In the genomic region with DNA sequence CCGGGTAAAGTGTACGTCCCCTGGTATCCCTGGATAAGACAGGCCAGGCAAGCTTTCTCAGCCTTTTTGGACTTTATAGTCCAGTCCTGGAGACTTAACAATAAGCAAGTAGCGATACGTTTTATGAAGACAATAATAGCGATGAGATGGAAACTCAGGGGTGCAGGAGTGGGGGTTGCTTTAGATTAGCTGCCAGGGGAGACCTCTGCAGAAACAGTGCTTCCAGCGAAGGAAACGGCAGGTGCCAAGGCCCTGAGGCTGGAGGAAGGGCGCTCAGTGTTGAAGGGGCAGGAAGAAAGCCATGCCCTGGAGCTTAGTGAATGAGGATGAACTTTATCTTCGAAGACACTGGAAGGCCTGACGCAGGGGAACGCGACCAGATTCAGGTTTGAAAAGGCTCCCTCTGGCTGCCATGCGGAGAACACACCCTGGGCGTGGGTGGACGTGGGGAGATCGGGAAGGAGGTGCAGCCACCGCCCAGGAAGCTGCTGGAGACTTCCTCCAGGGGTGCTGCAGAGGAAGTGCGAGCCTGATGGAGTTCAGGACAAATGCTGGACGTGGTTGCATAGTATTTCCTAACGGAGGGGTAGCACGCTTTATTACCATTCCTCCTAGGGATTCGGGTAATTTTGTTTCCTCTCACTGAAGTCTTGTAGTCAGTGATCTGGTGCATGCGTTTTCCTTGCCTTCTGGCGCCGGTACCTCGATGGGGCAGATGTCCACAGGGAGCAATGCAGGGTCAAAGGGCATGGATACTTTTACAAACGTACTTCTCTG, we compare ENCODE assay signal across 8 cellular contexts. TPM values are rescaled to one million over a fixed set of nuclear protein-coding genes. Genes with fewer than 3 reads are reported as not detected.
A peak's percentile ranks its signal among the peaks of the same experiment; 100 is the strongest.
DNase-seq lines count a peak whose midpoint lies in the region; ATAC-seq, FAIRE-seq and TF ChIP-seq lines count a peak whose summit lies in the region.

No MANE protein-coding gene starts in this region.

- H3K36me3 ChIP-seq in iPS DF 6.9 (ENCODE audit: control insufficient read depth, insufficient read depth, low read length) (0 out of 2 replicates have a peak, but pooled peaks cover 2% of the 10 kb centered on the region), skeletal muscle tissue (ENCODE audit: control insufficient read depth in 3 of 3, insufficient read depth in 3 of 3, low read length in 3 of 3) (peaks cover 0 to 2% (median 0%) of the 10 kb centered on the region in 3 donors)

- TF ChIP-seq CTCF in astrocyte of the cerebellum (IDR thresholded peaks at IDR 0.05; ENCODE audit: low read depth, low read length, missing control alignments) = peak; percentile 87

- H3K4me1 ChIP-seq in iPS DF 6.9 (ENCODE audit: control insufficient read depth, insufficient read depth, low read length) (peaks cover 2% of the 10 kb centered on the region; the same call in 1 of the 2 replicates), skeletal muscle tissue (ENCODE audit: control insufficient read depth in 3 of 3, insufficient read depth in 3 of 3, low read length in 3 of 3) (peaks cover 23 to 25% (median 24%) of the 10 kb centered on the region in 3 donors)

- peak overlapping the region; percentile 72 to 85 (median 83) for H3K9ac ChIP-seq in skeletal muscle tissue (ENCODE audit: low read depth in 1 of 3, low read length in 3 of 3)

- DNase-seq in GM12892 (ENCODE audit: insufficient read length) (no peak), RPMI8226 (peak; percentile 88), astrocyte of the cerebellum (ENCODE audit: low read depth) (peak; percentile 53), iPS DF 6.9 (ENCODE audit: low read depth, low spot score) (peak; percentile 89), T1000 (lab: John Stamatoyannopoulos, UW) (no peak), HUDEP-2 (lab: John Stamatoyannopoulos, UW; ENCODE audit: unreplicated experiment in 76 of 76) (no peak)

- FAIRE-seq in GM12892 (lab: Jason Lieb, UNC) = peak; percentile 82

- peak; percentile 58; the same call in 1 of the 2 replicates for TF ChIP-seq POLR2A in GM12892 (IDR thresholded peaks at IDR 0.05; ENCODE audit: low read depth, low read length)

- H3K27ac ChIP-seq in iPS DF 6.9 (ENCODE audit: low read length) (no peak overlapping the region), skeletal muscle tissue (ENCODE audit: low read depth, low read length) (peak overlapping the region; percentile 88)

- no CpG with 5 or more reads among the region's 27 CpGs for WGBS in iPS DF 6.9 (ENCODE audit: insufficient coverage, insufficient read length)

- H3K4me3 ChIP-seq in astrocyte of the cerebellum (ENCODE audit: low read depth, low read length) (peak overlapping the region; percentile 47), iPS DF 6.9 (ENCODE audit: low read length) (peak overlapping the region; percentile 19; the same call in 1 of the 2 replicates), skeletal muscle tissue (ENCODE audit: low read length in 3 of 3) (peak overlapping the region; percentile 82 to 91 (median 84))

- in situ Hi-C loops in astrocyte of the cerebellum (cut with HindIII; ENCODE audit: low sequenced_read_pairs) = no loop called here

- H3K27me3 ChIP-seq in iPS DF 6.9 (ENCODE audit: control insufficient read depth, insufficient read depth, low read length) (no peaks in the 10 kb centered on the region), skeletal muscle tissue (ENCODE audit: control insufficient read depth in 3 of 3, insufficient read depth in 3 of 3, low read length in 3 of 3) (no peaks in the 10 kb centered on the region)

- peak; percentile 45 for ATAC-seq in HG02763 (IDR thresholded peaks at IDR 0.05; ENCODE audit: unreplicated experiment)

- H3K9me3 ChIP-seq in iPS DF 6.9 (ENCODE audit: control insufficient read depth, insufficient read depth, low read length) (no peaks in the 10 kb centered on the region), skeletal muscle tissue (ENCODE audit: control insufficient read depth in 3 of 3, low read length in 3 of 3) (no peaks in the 10 kb centered on the region)

RNA-seq across cellular contexts. Expression of gene UBC, which starts 26.1 kb away (rescaled TPM):
- polyA plus RNA-seq in GM12892 (2012; ENCODE audit: missing spikeins) = 929 TPM
- total RNA-seq in skeletal muscle tissue = 1,198 TPM

RNA-seq across cellular contexts. Expression of gene DHX37, which starts 48.4 kb away (rescaled TPM):
- 10.7 TPM for polyA plus RNA-seq in GM12892 (2012; ENCODE audit: missing spikeins)
- total RNA-seq in skeletal muscle tissue = 8.9 TPM

RNA-seq across cellular contexts. Expression of gene BRI3BP, which starts 52.9 kb away (rescaled TPM):
- 19.7 TPM for polyA plus RNA-seq in GM12892 (2012; ENCODE audit: missing spikeins)
- total RNA-seq in skeletal muscle tissue = 4.2 TPM

Comparison
In these comparisons a context has a peak if more than half of its experiments do, and no peak if none do; other contexts are left out.
1. DNase-seq: peak in RPMI8226 (single experiment), astrocyte of the cerebellum (single experiment) and iPS DF 6.9 (single experiment); none in GM12892 (single experiment), T1000 (single experiment) and HUDEP-2 (0 of 76).
2. H3K4me3 ChIP-seq: peak in every context shown above with its lines; median percentile 84 in skeletal muscle tissue; 47 in astrocyte of the cerebellum; 19 in iPS DF 6.9.